Comparison of ENCODE assay signal across 8 cellular contexts in the genomic region with DNA sequence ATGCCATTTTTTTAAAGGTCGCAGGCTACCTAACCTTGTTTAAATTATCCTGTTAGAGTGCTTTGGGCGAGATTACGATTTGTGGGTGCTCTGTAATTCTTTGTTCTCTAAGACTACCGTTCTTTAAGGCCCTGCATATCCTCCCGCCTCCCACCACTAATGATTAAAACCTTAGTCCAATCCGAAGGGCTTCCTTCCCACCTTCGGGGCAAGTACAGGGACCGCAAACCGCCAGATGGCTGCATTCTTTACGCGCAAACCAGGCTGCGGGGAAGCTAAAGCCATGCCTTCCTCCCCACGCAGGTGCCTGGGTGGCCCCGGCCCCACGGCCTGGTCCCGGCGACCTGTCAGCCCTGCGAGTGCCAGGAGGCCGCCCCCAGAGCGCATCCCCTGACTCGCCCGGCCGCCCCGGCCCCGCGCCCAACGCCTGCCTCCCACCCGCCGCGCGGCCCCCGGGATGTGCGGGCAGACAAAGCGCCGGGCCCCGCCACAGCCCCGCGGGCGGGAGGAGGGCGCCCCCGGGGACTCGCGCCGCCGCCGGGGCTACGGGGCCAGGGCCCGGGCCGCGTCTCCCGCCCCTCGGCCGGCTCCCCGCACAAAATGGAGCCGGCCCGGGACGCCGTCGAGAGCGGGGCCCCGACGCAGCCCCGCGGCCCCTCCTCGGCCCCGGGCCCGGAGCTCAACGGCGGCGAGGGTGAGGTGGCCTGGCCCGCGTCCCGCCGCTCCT. TPM values are rescaled to one million over a fixed set of nuclear protein-coding genes. Genes with fewer than 3 reads are reported as not detected.
DNase-seq lines count a peak whose midpoint lies in the region; FAIRE-seq and TF ChIP-seq lines count a peak whose summit lies in the region.

No MANE protein-coding gene starts in this region.

- peak overlapping the region; percentile 55 to 85 for H3K27ac ChIP-seq in liver (ENCODE audit: low read depth in 1 of 2, low read length in 2 of 2)

- no peaks in the 10 kb centered on the region; the same call in none of the 2 replicates for H3K36me3 Mint-ChIP-seq in HFFc6 (ENCODE audit: low read depth)

- peak; percentile 5 for FAIRE-seq in GM12892 (lab: Jason Lieb, UNC)

- peak overlapping the region; percentile 66 to 96 (median 84) for H3K4me3 ChIP-seq in liver (ENCODE audit: low read depth in 1 of 3, low read length in 3 of 3)

- H3K4me1 Mint-ChIP-seq in HFFc6 (ENCODE audit: low read depth) = peaks cover 6% of the 10 kb centered on the region

- TF ChIP-seq POLR2A in GM12892 (IDR thresholded peaks at IDR 0.05; ENCODE audit: low read depth, low read length) = 0 out of 2 replicates have a peak, but pooled peaks have one; percentile 36

- H3K36me3 ChIP-seq in liver (ENCODE audit: control insufficient read depth in 4 of 4, insufficient read depth in 3 of 4, low read depth in 1 of 4, low read length in 3 of 4) = no peaks in the 10 kb centered on the region

- no peaks in the 10 kb centered on the region for H3K9me3 ChIP-seq in liver (ENCODE audit: control insufficient read depth in 4 of 4, low read length in 3 of 4)

- no peaks in the 10 kb centered on the region for H3K9me3 Mint-ChIP-seq in HFFc6

- WGBS in liver = under 1% methylated on average over 74 of the region's 74 CpGs

- H3K4me3 Mint-ChIP-seq in HFFc6 = peak overlapping the region; percentile 90

- H3K9ac ChIP-seq in liver (ENCODE audit: low read depth in 1 of 2, low read length in 2 of 2) = peak overlapping the region; percentile 61 to 83

- TF ChIP-seq CTCF in HFFc6 (IDR thresholded peaks at IDR 0.05) (no peak), liver (IDR thresholded peaks at IDR 0.05; ENCODE audit: low read depth, low read length, missing input control) (no peak)

- no peak for TF ChIP-seq RAD21 in liver (IDR thresholded peaks at IDR 0.05)

- H3K27me3 Mint-ChIP-seq in HFFc6 (ENCODE audit: insufficient read depth) = no peaks in the 10 kb centered on the region; the same call in 1 of the 2 replicates

- peaks cover 6 to 30% (median 21%) of the 10 kb centered on the region in 4 donors for H3K4me1 ChIP-seq in liver (ENCODE audit: control insufficient read depth in 4 of 4, insufficient read depth in 4 of 4, low read length in 3 of 4)

- no peaks in the 10 kb centered on the region for H3K27me3 ChIP-seq in liver (ENCODE audit: control insufficient read depth in 4 of 4, insufficient read depth in 4 of 4, low read length in 3 of 4)

- H3K27ac Mint-ChIP-seq in HFFc6 = peak overlapping the region; percentile 89

- DNase-seq in GM12892 (ENCODE audit: insufficient read length) (peak; percentile 30), HFFc6 (peak; percentile 45), NCI-H146 (lab: John Stamatoyannopoulos, UW) (peak; percentile 68), dermis blood vessel endothelial cell (peak; percentile 59), NCI-H2196 (lab: John Stamatoyannopoulos, UW; ENCODE audit: unreplicated experiment) (no peak)
- DNase-seq in activated CD4-positive, alpha-beta T cell treated with anti-CD3 and anti-CD28 coated beads, Interleukin-2, amount 50 U/mL, for 1 hour = peak; percentile 36
- DNase-seq in stimulated activated CD4-positive, alpha-beta T cell treated with anti-CD3 and anti-CD28 coated beads, Interleukin-4, amount 100 ng/mL, for 24 hours = peak; percentile 52

TF ChIP-seq in liver, 16 proteins besides CTCF, POLR2A, EP300 and RAD21:
- TF ChIP-seq SP1 (IDR thresholded peaks at IDR 0.05) = no peak
- no peak for TF ChIP-seq GABPA (IDR thresholded peaks at IDR 0.05 in 1 of 2, conservative IDR thresholded peaks at IDR 0.05 in 1 of 2)
- TF ChIP-seq FOXA1 (IDR thresholded peaks at IDR 0.05) = no peak
- no peak for TF ChIP-seq JUND (IDR thresholded peaks at IDR 0.05)
- TF ChIP-seq, protein P1, sequence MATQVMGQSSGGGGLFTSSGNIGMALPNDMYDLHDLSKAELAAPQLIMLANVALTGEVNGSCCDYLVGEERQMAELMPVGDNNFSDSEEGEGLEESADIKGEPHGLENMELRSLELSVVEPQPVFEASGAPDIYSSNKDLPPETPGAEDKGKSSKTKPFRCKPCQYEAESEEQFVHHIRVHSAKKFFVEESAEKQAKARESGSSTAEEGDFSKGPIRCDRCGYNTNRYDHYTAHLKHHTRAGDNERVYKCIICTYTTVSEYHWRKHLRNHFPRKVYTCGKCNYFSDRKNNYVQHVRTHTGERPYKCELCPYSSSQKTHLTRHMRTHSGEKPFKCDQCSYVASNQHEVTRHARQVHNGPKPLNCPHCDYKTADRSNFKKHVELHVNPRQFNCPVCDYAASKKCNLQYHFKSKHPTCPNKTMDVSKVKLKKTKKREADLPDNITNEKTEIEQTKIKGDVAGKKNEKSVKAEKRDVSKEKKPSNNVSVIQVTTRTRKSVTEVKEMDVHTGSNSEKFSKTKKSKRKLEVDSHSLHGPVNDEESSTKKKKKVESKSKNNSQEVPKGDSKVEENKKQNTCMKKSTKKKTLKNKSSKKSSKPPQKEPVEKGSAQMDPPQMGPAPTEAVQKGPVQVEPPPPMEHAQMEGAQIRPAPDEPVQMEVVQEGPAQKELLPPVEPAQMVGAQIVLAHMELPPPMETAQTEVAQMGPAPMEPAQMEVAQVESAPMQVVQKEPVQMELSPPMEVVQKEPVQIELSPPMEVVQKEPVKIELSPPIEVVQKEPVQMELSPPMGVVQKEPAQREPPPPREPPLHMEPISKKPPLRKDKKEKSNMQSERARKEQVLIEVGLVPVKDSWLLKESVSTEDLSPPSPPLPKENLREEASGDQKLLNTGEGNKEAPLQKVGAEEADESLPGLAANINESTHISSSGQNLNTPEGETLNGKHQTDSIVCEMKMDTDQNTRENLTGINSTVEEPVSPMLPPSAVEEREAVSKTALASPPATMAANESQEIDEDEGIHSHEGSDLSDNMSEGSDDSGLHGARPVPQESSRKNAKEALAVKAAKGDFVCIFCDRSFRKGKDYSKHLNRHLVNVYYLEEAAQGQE (IDR thresholded peaks at IDR 0.05) = no peak
- TF ChIP-seq, protein P2, sequence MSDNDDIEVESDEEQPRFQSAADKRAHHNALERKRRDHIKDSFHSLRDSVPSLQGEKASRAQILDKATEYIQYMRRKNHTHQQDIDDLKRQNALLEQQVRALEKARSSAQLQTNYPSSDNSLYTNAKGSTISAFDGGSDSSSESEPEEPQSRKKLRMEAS (IDR thresholded peaks at IDR 0.05) = no peak
- TF ChIP-seq TAF1 (conservative IDR thresholded peaks at IDR 0.05) = peak; percentile 28
- TF ChIP-seq HNF4G (IDR thresholded peaks at IDR 0.05) = no peak

RNA-seq across cellular contexts. Expression of a gene that starts 0.7 kb away (rescaled TPM):
- 38.7 TPM for polyA plus RNA-seq in GM12892 (2012; ENCODE audit: missing spikeins)
- total RNA-seq in HFFc6 (2021; fragmentation: NEBNext Ultra II Directional; extraction: Animal tissue kit (Norgen Biotek cat#: 25700)) = 10 to 100 TPM; 20.0 to 33.3 (median 27.0) TPM
- 17.4 and 23.6 TPM in 2 replicates for total RNA-seq in dermis blood vessel endothelial cell
- total RNA-seq in liver = 10 to 100 TPM; 12.5 to 14.6 TPM
- polyA plus RNA-seq in liver = 10 to 100 TPM in 1 of 2 donors, 1 to 10 TPM in 1; 7.6 to 10.4 TPM
